1 cellular context compared by ENCODE assay signal in genomic region chr2:112542123-112542973, GRCh38.
A peak's percentile ranks its signal among the peaks of the same experiment; 100 is the strongest.
TF ChIP-seq lines count a peak whose summit lies in the region.

TSS of gene POLR1B (plus strand) at chr2:112542465. CDS start at chr2:112542495, 30 bp downstream.

TF ChIP-seq in HepG2, 621 proteins besides CTCF, POLR2A, EP300 and RAD21 (continued from another document and continues in another):
- TF ChIP-seq ZNF333 (CRISPR knock-in tag; IDR thresholded peaks at IDR 0.05; ENCODE audit: borderline replicate concordance) (peak; percentile 94), ZFAT (CRISPR knock-in tag; conservative IDR thresholded peaks at IDR 0.05) (no peak), ZFP62 (CRISPR knock-in tag; IDR thresholded peaks at IDR 0.05) (no peak), SIN3B (IDR thresholded peaks at IDR 0.05; ENCODE audit: low read length) (no peak; the same call in 1 of the 2 replicates), REPIN1 (CRISPR knock-in tag; IDR thresholded peaks at IDR 0.05; ENCODE audit: borderline replicate concordance, low read depth) (peak; percentile 97), AFF4 (CRISPR knock-in tag; IDR thresholded peaks at IDR 0.05) (no peak), ZSCAN21 (CRISPR knock-in tag; IDR thresholded peaks at IDR 0.05; ENCODE audit: borderline replicate concordance) (peak; percentile 78; the same call in 1 of the 2 replicates), ATAD3A (CRISPR knock-in tag; IDR thresholded peaks at IDR 0.05) (0 out of 2 replicates have a peak, but pooled peaks have one; percentile 35), RNF219 (CRISPR knock-in tag; IDR thresholded peaks at IDR 0.05) (peak; percentile 98), CCAR2 (optimal IDR thresholded peaks at IDR 0.05; ENCODE audit: low read depth, low read length) (no peak), SMYD3 (CRISPR knock-in tag; IDR thresholded peaks at IDR 0.05) (peak; percentile 91; the same call in 1 of the 2 replicates), ZNF143 (CRISPR knock-in tag; IDR thresholded peaks at IDR 0.05) (peak; percentile 100), KDM3A (CRISPR knock-in tag; IDR thresholded peaks at IDR 0.05; ENCODE audit: low read depth) (peak; percentile 25; the same call in 1 of the 2 replicates), ZNF318 (CRISPR knock-in tag; IDR thresholded peaks at IDR 0.05) (peak; percentile 99), ZNF552 (CRISPR knock-in tag; IDR thresholded peaks at IDR 0.05; ENCODE audit: borderline replicate concordance) (peak; percentile 99), ZBTB4 (CRISPR knock-in tag; IDR thresholded peaks at IDR 0.05; ENCODE audit: borderline replicate concordance) (peak; percentile 96; the same call in 1 of the 2 replicates), ZNF44 (CRISPR knock-in tag; IDR thresholded peaks at IDR 0.05) (peak; percentile 95; the same call in 1 of the 2 replicates), XRCC5 (optimal IDR thresholded peaks at IDR 0.05; ENCODE audit: low read length) (peak; percentile 34), TMF1 (CRISPR knock-in tag; IDR thresholded peaks at IDR 0.05; ENCODE audit: low read depth) (peak; percentile 84; the same call in 1 of the 2 replicates), ZNF274 (CRISPR knock-in tag; IDR thresholded peaks at IDR 0.05) (peak; percentile 80; the same call in 1 of the 2 replicates), PRDM10 (CRISPR knock-in tag; IDR thresholded peaks at IDR 0.05; ENCODE audit: low read depth) (peak; percentile 91), NFRKB (IDR thresholded peaks at IDR 0.05) (no peak), ZMAT5 (CRISPR knock-in tag; IDR thresholded peaks at IDR 0.05; ENCODE audit: borderline replicate concordance, low read depth) (no peak), ZNF839 (CRISPR knock-in tag; IDR thresholded peaks at IDR 0.05; ENCODE audit: borderline replicate concordance) (peak; percentile 70; the same call in 1 of the 2 replicates), ZBTB8A (CRISPR knock-in tag; IDR thresholded peaks at IDR 0.05; ENCODE audit: borderline replicate concordance, low read depth) (no peak), ZNF432 (CRISPR knock-in tag; IDR thresholded peaks at IDR 0.05; ENCODE audit: borderline replicate concordance) (no peak), ZBTB44 (CRISPR knock-in tag; IDR thresholded peaks at IDR 0.05) (no peak), JUN (CRISPR knock-in tag; IDR thresholded peaks at IDR 0.05) (peak; percentile 87; the same call in 1 of the 2 replicates), SP4 (CRISPR knock-in tag; IDR thresholded peaks at IDR 0.05) (peak; percentile 88), ZSCAN12 (CRISPR knock-in tag; IDR thresholded peaks at IDR 0.05) (0 out of 2 replicates have a peak, but pooled peaks have one; percentile 32), SRSF4 (IDR thresholded peaks at IDR 0.05; ENCODE audit: low read depth, low read length, poor library complexity, severe bottlenecking) (no peak), PRMT3 (CRISPR knock-in tag; IDR thresholded peaks at IDR 0.05; ENCODE audit: borderline replicate concordance, low read depth) (no peak; the same call in 1 of the 2 replicates), ZNF180 (CRISPR knock-in tag; IDR thresholded peaks at IDR 0.05; ENCODE audit: borderline replicate concordance, low read depth) (peak; percentile 86; the same call in 1 of the 2 replicates)
